In genomic region chr3:142366434-142366833, GRCh38 we compare ENCODE assay signal across 11 cellular contexts.
DNase-seq lines count a peak whose midpoint lies in the region; ATAC-seq and TF ChIP-seq lines count a peak whose summit lies in the region.
"Had no signal": no experiment of that assay in that cellular context is flagged by ENCODE, and none has a peak within 500 bp of the region (broad histone marks: within the 10 kb centered on the region; RNA-seq: fewer than 3 reads in every experiment).

No MANE protein-coding gene starts in this region.

- no peak overlapping the region for H3K4me3 ChIP-seq in RWPE2 (ENCODE audit: severe bottlenecking)
- H3K4me3 ChIP-seq: mucosa of descending colon, SJCRH30 had no signal

- CTCF ChIA-PET in T-cell (lab: Charles Lee) = interaction anchor here in 1 of 2 donors (0.6 kb wide), 1 partner anchor 244 kb away, joined by 3 read pairs; no protein-coding TSS in a partner anchor

- H3K4me1 Mint-ChIP-seq in effector memory CD8-positive, alpha-beta T cell (ENCODE audit: low read depth in 2 of 2) = peaks cover 0 to 7% of the 10 kb centered on the region in 2 donors
- H3K4me1 Mint-ChIP-seq in T-cell = peaks cover 0 to 2% (median 0%) of the 10 kb centered on the region in 3 donors

- H3K4me1 ChIP-seq in RWPE2 (ENCODE audit: insufficient read depth, poor library complexity, severe bottlenecking) = no peaks in the 10 kb centered on the region

- peak; percentile 12 for TF ChIP-seq CTCF in RWPE2 (IDR thresholded peaks at IDR 0.05; ENCODE audit: poor library complexity, severe bottlenecking)

- no peak overlapping the region for H3K4me3 Mint-ChIP-seq in effector memory CD8-positive, alpha-beta T cell
- no peak overlapping the region for H3K4me3 Mint-ChIP-seq in T-cell

- no peaks in the 10 kb centered on the region for H3K27me3 ChIP-seq in RWPE2 (ENCODE audit: insufficient read depth, poor library complexity, severe bottlenecking)
- H3K27me3 ChIP-seq: SJCRH30 had no signal

- peaks cover 57% of the 10 kb centered on the region for H3K36me3 ChIP-seq in RWPE2 (ENCODE audit: low read depth)

- H3K9me3 Mint-ChIP-seq in effector memory CD8-positive, alpha-beta T cell = no peaks in the 10 kb centered on the region
- no peaks in the 10 kb centered on the region for H3K9me3 Mint-ChIP-seq in T-cell

- peaks cover 80% of the 10 kb centered on the region for H3K36me3 Mint-ChIP-seq in effector memory CD8-positive, alpha-beta T cell (ENCODE audit: insufficient read depth)
- H3K36me3 Mint-ChIP-seq in T-cell = peaks cover 39% of the 10 kb centered on the region

- no peak overlapping the region for H3K27ac Mint-ChIP-seq in effector memory CD8-positive, alpha-beta T cell
- H3K27ac Mint-ChIP-seq in T-cell = no peak overlapping the region

- DNase-seq in D341Med (ENCODE audit: low spot score) (peak; percentile 34), HT1080 (ENCODE audit: low read depth) (peak; percentile 40), RWPE2 (ENCODE audit: low spot score) (no peak), glomerular visceral epithelial cell (ENCODE audit: extremely low spot score) (peak; percentile 1), NCI-H146 (lab: John Stamatoyannopoulos, UW) (no peak), T-cell (no peak)
- DNase-seq in activated CD4-positive, alpha-beta T cell treated with anti-CD3 and anti-CD28 coated beads, Interleukin-2, amount 50 U/mL, for 1 hour = no peak
- no peak for DNase-seq in effector memory CD8-positive, alpha-beta T cell
- DNase-seq: mucosa of descending colon; stimulated activated CD4-positive, alpha-beta T cell treated with anti-CD3 and anti-CD28 coated beads, Interleukin-2, amount 100 ng/mL, for 24 hours had no signal

- H3K27me3 Mint-ChIP-seq in effector memory CD8-positive, alpha-beta T cell = no peaks in the 10 kb centered on the region
- no peaks in the 10 kb centered on the region for H3K27me3 Mint-ChIP-seq in T-cell

- H3K9me3 ChIP-seq in RWPE2 (ENCODE audit: severe bottlenecking) = no peaks in the 10 kb centered on the region
- H3K9me3 ChIP-seq: mucosa of descending colon, SJCRH30 had no signal

- POLR2A ChIA-PET in T-cell (lab: Charles Lee) = no interaction called here

- ATAC-seq in RWPE2 (ENCODE audit: low read depth) (no peak), T-cell (replicated peaks in 1 of 4) (no peak)
- no peak for ATAC-seq in effector memory CD8-positive, alpha-beta T cell (replicated peaks)
- ATAC-seq: mucosa of descending colon had no signal

- no peak overlapping the region for H3K27ac ChIP-seq in RWPE2 (ENCODE audit: poor library complexity, severe bottlenecking)
- H3K27ac ChIP-seq: SJCRH30 had no signal

Comparison
In these comparisons a context has a peak if more than half of its experiments do, and no peak if none do; other contexts are left out.
1. DNase-seq: peak in D341Med (single experiment), HT1080 (single experiment) and glomerular visceral epithelial cell (single experiment); none in RWPE2 (single experiment), activated CD4-positive, alpha-beta T cell treated with anti-CD3 and anti-CD28 coated beads, Interleukin-2, amount 50 U/mL, for 1 hour (single experiment), effector memory CD8-positive, alpha-beta T cell (0 of 3), NCI-H146 (single experiment) and T-cell (0 of 34).